ENCODE assay signal across 11 cellular contexts in the genomic region with DNA sequence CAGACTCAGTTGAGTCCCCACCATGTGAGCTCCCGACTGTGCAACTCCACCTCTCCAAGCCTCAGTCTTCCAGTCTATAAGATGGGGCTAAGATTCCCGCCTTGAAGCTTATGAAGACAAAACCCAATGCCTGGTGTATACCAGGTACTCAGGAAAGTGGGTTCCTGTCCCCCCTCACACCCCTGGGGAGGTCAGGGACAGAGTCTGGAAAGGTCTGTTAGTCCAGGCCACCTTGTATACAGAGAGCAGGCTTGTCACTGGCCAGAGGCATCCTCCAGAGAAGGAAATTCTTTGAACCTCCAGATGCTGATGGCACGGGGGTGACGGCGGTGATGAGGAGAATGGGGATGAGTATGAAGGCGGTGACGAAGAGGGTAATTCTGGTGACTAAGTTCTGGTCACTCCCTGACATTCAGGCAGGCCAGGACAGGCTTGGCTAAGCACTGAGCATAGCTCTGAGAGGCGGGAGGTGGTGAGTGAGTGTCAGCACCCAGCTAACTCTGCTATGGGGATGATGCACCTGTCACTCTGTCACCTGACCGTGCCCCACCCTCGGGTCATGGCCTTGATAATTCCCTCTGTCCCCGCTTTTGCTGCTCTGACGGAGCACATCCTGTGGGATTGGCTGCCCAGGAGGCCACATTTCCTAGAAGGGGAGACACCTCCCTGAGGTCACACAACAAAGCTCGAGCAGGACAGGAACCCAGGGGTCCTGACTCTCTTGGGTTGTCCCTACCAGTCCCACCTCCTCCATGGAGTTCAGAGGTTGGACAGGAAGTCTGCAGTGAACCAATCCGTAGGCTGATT. TPM values are rescaled to one million over a fixed set of nuclear protein-coding genes. Genes with fewer than 3 reads are reported as not detected.
A peak's percentile ranks its signal among the peaks of the same experiment; 100 is the strongest.
DNase-seq lines count a peak whose midpoint lies in the region; ATAC-seq, FAIRE-seq and TF ChIP-seq lines count a peak whose summit lies in the region.
"Had no signal": no experiment of that assay in that cellular context is flagged by ENCODE, and none has a peak within 500 bp of the region (broad histone marks: within the 10 kb centered on the region; RNA-seq: fewer than 3 reads in every experiment).

No MANE protein-coding gene starts in this region.

- no peak overlapping the region for H3K27ac Mint-ChIP-seq in chondrocyte (ENCODE audit: unreplicated experiment)
- H3K27ac Mint-ChIP-seq: activated naive CD8-positive, alpha-beta T cell had no signal

- H3K4me1 ChIP-seq in osteoblast (ENCODE audit: insufficient read depth, low read length) = peaks cover 5% of the 10 kb centered on the region

- H4K20me1 ChIP-seq in osteoblast (ENCODE audit: insufficient read depth, low read length) = peaks cover 2% of the 10 kb centered on the region

- TF ChIP-seq CTCF in chondrocyte (IDR thresholded peaks at IDR 0.05) = no peak
- TF ChIP-seq CTCF in osteoblast (IDR thresholded peaks at IDR 0.05; ENCODE audit: extremely low read depth, low read depth, low read length) = no peak

- H3K4me2 ChIP-seq in osteoblast (ENCODE audit: insufficient read depth, low read length) = no peak overlapping the region

- no peaks in the 10 kb centered on the region for H3K36me3 Mint-ChIP-seq in chondrocyte (ENCODE audit: low read depth)
- H3K36me3 Mint-ChIP-seq: activated naive CD8-positive, alpha-beta T cell had no signal

- peak; percentile 94 for DNase-seq in Caki2 (ENCODE audit: low read depth)
- DNase-seq in HT1080 (ENCODE audit: low read depth) = peak; percentile 39
- peak; percentile 64 for DNase-seq in chondrocyte (ENCODE audit: low spot score)
- DNase-seq in osteoblast (ENCODE audit: insufficient read length, low spot score, missing footprints) = peak; percentile 81
- no peak for DNase-seq in GM12892 (ENCODE audit: insufficient read length)
- DNase-seq in NCI-H526 treated with DMSO at 0.1 percent for 48 hours (lab: John Stamatoyannopoulos, UW) = no peak
- DNase-seq: NCI-H446, T-helper 9 cell had no signal

- no peak for ATAC-seq in HG03442 (IDR thresholded peaks at IDR 0.05; ENCODE audit: unreplicated experiment)
- no peak for ATAC-seq in GM18907 (IDR thresholded peaks at IDR 0.05; ENCODE audit: unreplicated experiment)

- no peaks in the 10 kb centered on the region for H3K36me3 ChIP-seq in osteoblast (ENCODE audit: insufficient read depth, low read length)

- no peak for FAIRE-seq in GM12892 (lab: Jason Lieb, UNC)

- H3K4me1 Mint-ChIP-seq in chondrocyte (ENCODE audit: low read depth) = no peaks in the 10 kb centered on the region

- no peak overlapping the region for H2AFZ ChIP-seq in osteoblast (ENCODE audit: low read length)

- no peaks in the 10 kb centered on the region for H3K9me3 Mint-ChIP-seq in chondrocyte (ENCODE audit: low read depth)

- H3K27me3 ChIP-seq in osteoblast (ENCODE audit: insufficient read depth, low read length) = no peaks in the 10 kb centered on the region

- H3K27me3 Mint-ChIP-seq in chondrocyte (ENCODE audit: low read depth) = no peaks in the 10 kb centered on the region

- no peak overlapping the region for H3K4me3 Mint-ChIP-seq in chondrocyte (ENCODE audit: unreplicated experiment)
- H3K4me3 Mint-ChIP-seq: activated naive CD8-positive, alpha-beta T cell had no signal

- in situ Hi-C loops in Caki2 (cut with HindIII; ENCODE audit: low pct_unique_long_range_greater_than_20kb, low sequenced_read_pairs) = no loop called here

- H3K9me3 ChIP-seq in osteoblast (ENCODE audit: low read depth, low read length) = no peaks in the 10 kb centered on the region

- no peak overlapping the region for H3K27ac ChIP-seq in osteoblast (ENCODE audit: low read depth, low read length)

- no peak for TF ChIP-seq POLR2A in GM12892 (IDR thresholded peaks at IDR 0.05; ENCODE audit: low read depth, low read length)

- no peak overlapping the region for H3K4me3 ChIP-seq in osteoblast (ENCODE audit: insufficient read depth, low read length)

- no peaks in the 10 kb centered on the region for H3K79me2 ChIP-seq in osteoblast (ENCODE audit: insufficient read depth, low read length)

RNA-seq across cellular contexts. Expression of a gene that starts 30.9 kb away (rescaled TPM):
- 62.6 and 62.7 TPM in 2 replicates for total RNA-seq in Caki2 (2014; rRNA removed; shearing (Covaris generic); ENCODE audit: low replicate concordance)
- total RNA-seq in HT1080 (2014; rRNA removed; shearing (Covaris generic)) = 175 and 206 TPM in 2 replicates
- polyA plus RNA-seq in HT1080 (2015; cell fraction: cytosol; rRNA removed) = 215 and 259 TPM in 2 replicates
- polyA plus RNA-seq in HT1080 (2015; cell fraction: nucleus; rRNA removed) = 383 and 498 TPM in 2 replicates
- total RNA-seq in chondrocyte = 126 to 132 TPM (median 129 TPM) in 3 replicates
- total RNA-seq in osteoblast = 142 and 152 TPM in 2 replicates
- 53.9 TPM for polyA plus RNA-seq in GM12892 (2012; ENCODE audit: missing spikeins)

Comparison
In these comparisons a context has a peak if more than half of its experiments do, and no peak if none do; other contexts are left out.
1. DNase-seq: peak in Caki2 (single experiment), HT1080 (single experiment), chondrocyte (single experiment) and osteoblast (single experiment); none in GM12892 (single experiment) and NCI-H526 treated with DMSO at 0.1 percent for 48 hours (single experiment).